12 cellular contexts compared by ENCODE assay signal in the genomic region with DNA sequence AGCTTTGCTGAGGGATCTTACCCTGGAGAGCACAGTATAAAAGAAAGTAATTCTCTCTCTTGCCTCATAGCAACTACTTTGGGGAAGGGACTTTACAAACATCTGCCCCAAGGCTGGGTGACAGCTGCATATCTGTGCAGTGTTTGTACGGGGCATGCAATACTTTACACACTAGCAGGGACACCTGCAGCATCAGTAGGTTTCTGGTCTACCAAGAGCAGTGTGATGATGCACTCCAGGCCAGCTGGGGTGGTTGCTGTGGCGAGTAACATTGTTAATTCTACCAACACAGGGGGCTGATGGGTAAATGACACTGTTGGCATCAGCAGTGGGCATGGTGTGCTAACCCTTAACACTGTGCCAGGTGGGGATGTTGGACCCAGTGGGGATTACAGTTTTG. TPM values are rescaled to one million over a fixed set of nuclear protein-coding genes. Genes with fewer than 3 reads are reported as not detected.
DNase-seq lines count a peak whose midpoint lies in the region; ATAC-seq and TF ChIP-seq lines count a peak whose summit lies in the region.
"Had no signal": no experiment of that assay in that cellular context is flagged by ENCODE, and none has a peak within 500 bp of the region (broad histone marks: within the 10 kb centered on the region; RNA-seq: fewer than 3 reads in every experiment).

No MANE protein-coding gene starts in this region.

- H3K4me1 ChIP-seq in tibial artery: peaks cover 0 to 23% (median 21%) of the 10 kb centered on the region in 4 donors

- H3K4me1 Mint-ChIP-seq in CD4-positive, alpha-beta T cell (ENCODE audit: low read depth): peaks cover 72% of the 10 kb centered on the region
- peaks cover 66 to 73% (median 67%) of the 10 kb centered on the region in 3 donors for H3K4me1 Mint-ChIP-seq in T-cell

- no peak for DNase-seq in CD4-positive, alpha-beta T cell
- peak in 2 of 34 experiments; percentile 13 to 29 for DNase-seq in T-cell
- no peak for DNase-seq in cerebellar nuclear complex (lab: John Stamatoyannopoulos, UW)
- DNase-seq in tibial artery: no peak
- DNase-seq: Calu3, left colon, WERI-Rb-1 had no signal

- H3K27me3 ChIP-seq in CD4-positive, alpha-beta T cell (ENCODE audit: control insufficient read depth, insufficient read depth, low read length): no peaks in the 10 kb centered on the region
- no peaks in the 10 kb centered on the region for H3K27me3 ChIP-seq in tibial artery

- H3K4me3 ChIP-seq in tibial artery: no peak overlapping the region

- H3K36me3 ChIP-seq in tibial artery: no peaks in the 10 kb centered on the region
- H3K36me3 ChIP-seq: WERI-Rb-1 had no signal

- H3K27ac Mint-ChIP-seq in CD4-positive, alpha-beta T cell: peak overlapping the region; percentile 93
- peak overlapping the region; percentile 59 to 95 for H3K27ac Mint-ChIP-seq in T-cell

- H3K27me3 Mint-ChIP-seq in CD4-positive, alpha-beta T cell: no peaks in the 10 kb centered on the region
- H3K27me3 Mint-ChIP-seq in T-cell: peaks cover 0 to 2% of the 10 kb centered on the region in 2 donors

- H3K36me3 Mint-ChIP-seq in CD4-positive, alpha-beta T cell (ENCODE audit: low read depth): no peaks in the 10 kb centered on the region
- H3K36me3 Mint-ChIP-seq in T-cell: peaks cover 8% of the 10 kb centered on the region
- H3K36me3 Mint-ChIP-seq: brain had no signal

- no peak for TF ChIP-seq CTCF in CD4-positive, alpha-beta T cell (IDR thresholded peaks at IDR 0.05)
- TF ChIP-seq CTCF in tibial artery (IDR thresholded peaks at IDR 0.05): no peak

- ATAC-seq in CD4-positive, alpha-beta T cell (ENCODE audit: poor library complexity): no peak
- peak; percentile 56 for ATAC-seq in GM18909 (IDR thresholded peaks at IDR 0.05; ENCODE audit: poor library complexity, unreplicated experiment)
- peak; percentile 43 for ATAC-seq in HG02884 (IDR thresholded peaks at IDR 0.05; ENCODE audit: unreplicated experiment)
- no peak for ATAC-seq in T-cell (replicated peaks in 1 of 4)
- ATAC-seq in GM18519 (IDR thresholded peaks at IDR 0.05; ENCODE audit: low FRiP score, unreplicated experiment): no peak
- ATAC-seq in HG03565 (IDR thresholded peaks at IDR 0.05; ENCODE audit: unreplicated experiment): no peak

- no peak overlapping the region for H3K27ac ChIP-seq in CD4-positive, alpha-beta T cell (ENCODE audit: low read depth, low read length)
- peak overlapping the region in 1 of 2 donors; percentile 77 for H3K27ac ChIP-seq in tibial artery
- H3K27ac ChIP-seq: WERI-Rb-1 had no signal

- no peak overlapping the region for H3K4me3 Mint-ChIP-seq in CD4-positive, alpha-beta T cell
- H3K4me3 Mint-ChIP-seq in T-cell: no peak overlapping the region
- H3K4me3 Mint-ChIP-seq: brain had no signal

- no peaks in the 10 kb centered on the region for H3K9me3 ChIP-seq in CD4-positive, alpha-beta T cell (ENCODE audit: control insufficient read depth, low read length)
- no peaks in the 10 kb centered on the region for H3K9me3 ChIP-seq in tibial artery

- intact Hi-C loops in CD4-positive, alpha-beta T cell (cut with DNase I, micrococcal nuclease): no loop called here
- intact Hi-C loops in tibial artery (cut with DNase I; ENCODE audit: low total_unique reads): loop anchor here (5.0 kb wide), 1 partner anchor 37 kb away; no protein-coding TSS in a partner anchor

- POLR2A ChIA-PET in CD4-positive, alpha-beta T cell (lab: Charles Lee): no interaction called here
- POLR2A ChIA-PET in T-cell (lab: Charles Lee): interaction anchor here in 1 of 2 donors (0.5 kb wide), 1 partner anchor 1127 kb away, joined by 3 read pairs; no protein-coding TSS in a partner anchor

- H3K9me3 Mint-ChIP-seq in CD4-positive, alpha-beta T cell: no peaks in the 10 kb centered on the region
- H3K9me3 Mint-ChIP-seq in T-cell: no peaks in the 10 kb centered on the region

- CTCF ChIA-PET in CD4-positive, alpha-beta T cell (lab: Charles Lee): no interaction called here
- CTCF ChIA-PET in T-cell (lab: Charles Lee): no interaction called here

RNA-seq across cellular contexts. Expression of gene ADTRP, which starts 48.0 kb away (rescaled TPM):
- total RNA-seq in CD4-positive, alpha-beta T cell: 10 to 100 TPM; 14.3 to 15.2 TPM
- 10 to 100 TPM; 23.9 to 74.7 (median 59.1) TPM for total RNA-seq in T-cell

Comparison
In these comparisons a context has a peak if more than half of its experiments do, and no peak if none do; other contexts are left out.
1. ATAC-seq: peak in GM18909 (single experiment) and HG02884 (single experiment); none in CD4-positive, alpha-beta T cell (single experiment), T-cell (0 of 4), GM18519 (single experiment) and HG03565 (single experiment).